Comparison of ENCODE assay signal across 18 cellular contexts in genomic region chr14:35853225-35853624, GRCh38. TPM values are rescaled to one million over a fixed set of nuclear protein-coding genes. Genes with fewer than 3 reads are reported as not detected.
DNase-seq lines count a peak whose midpoint lies in the region; ATAC-seq, FAIRE-seq and TF ChIP-seq lines count a peak whose summit lies in the region.
"Had no signal": no experiment of that assay in that cellular context is flagged by ENCODE, and none has a peak within 500 bp of the region (broad histone marks: within the 10 kb centered on the region; RNA-seq: fewer than 3 reads in every experiment).

No MANE protein-coding gene starts in this region.

- peak; percentile 33 for DNase-seq in NCI-H69 (lab: John Stamatoyannopoulos, UW)
- no peak for DNase-seq in chondrocyte (ENCODE audit: low spot score)
- DNase-seq: C1 segment of cervical spinal cord; Calu3; CD4-positive, alpha-beta memory T cell; COR-L47; DMS53; DMS79 treated with DMSO at 0.1 percent for 48 hours; GF-D8; H9; HFFc6 had no signal

- peak; percentile 63 for FAIRE-seq in endometrium (lab: Jason Lieb, UNC)
- FAIRE-seq: GM12891 had no signal

- POLR2A ChIA-PET in HEK293 (lab: Yijun Ruan, JAX), result no interaction called here

- CTCF ChIA-PET in HEK293 (lab: Yijun Ruan, JAX), result interaction anchor here (0.7 kb wide), 1 partner anchor 114 kb away, joined by 3 read pairs; no protein-coding TSS in a partner anchor

- no peak overlapping the region for H3K27ac ChIP-seq in HEK293 (ENCODE audit: extremely low read depth, low read depth, low read length)

- TF ChIP-seq CTCF in HEK293 (tag by site-specific recombination; IDR thresholded peaks at IDR 0.05) (no peak), chondrocyte (IDR thresholded peaks at IDR 0.05) (no peak)

- no peaks in the 10 kb centered on the region for H3K27me3 Mint-ChIP-seq in chondrocyte (ENCODE audit: low read depth)
- H3K27me3 Mint-ChIP-seq: CD4-positive, alpha-beta memory T cell had no signal

- H3K4me3 Mint-ChIP-seq in chondrocyte (ENCODE audit: unreplicated experiment), result no peak overlapping the region
- H3K4me3 Mint-ChIP-seq: CD4-positive, alpha-beta memory T cell; GM23338; H9; HFFc6 had no signal

- peaks cover 14% of the 10 kb centered on the region for H3K9me3 Mint-ChIP-seq in chondrocyte (ENCODE audit: low read depth)

- peaks cover 29% of the 10 kb centered on the region for H3K36me3 Mint-ChIP-seq in chondrocyte (ENCODE audit: low read depth)

- no peaks in the 10 kb centered on the region for H3K4me1 ChIP-seq in HEK293 (ENCODE audit: control insufficient read depth, insufficient read depth, low read length)

- peaks cover 27 to 35% of the 10 kb centered on the region in 2 experiments for H3K36me3 ChIP-seq in HEK293 (ENCODE audit: control insufficient read depth in 2 of 2, insufficient read depth in 1 of 2, low read length in 2 of 2)

- H3K9me3 ChIP-seq in HEK293 (ENCODE audit: control insufficient read depth, insufficient read depth, low read depth, low read length), result no peaks in the 10 kb centered on the region

- no peak for ATAC-seq in GM21723 (IDR thresholded peaks at IDR 0.05; ENCODE audit: unreplicated experiment)
- no peak for ATAC-seq in GM21528 (IDR thresholded peaks at IDR 0.05; ENCODE audit: low FRiP score, unreplicated experiment)
- ATAC-seq: GM23338, HCT116 had no signal

- H3K27ac Mint-ChIP-seq in chondrocyte (ENCODE audit: unreplicated experiment), result no peak overlapping the region
- H3K27ac Mint-ChIP-seq: CD4-positive, alpha-beta memory T cell; GM23338; H9; HFFc6 had no signal

- H3K4me1 Mint-ChIP-seq in chondrocyte (ENCODE audit: low read depth), result peaks cover 7% of the 10 kb centered on the region
- H3K4me1 Mint-ChIP-seq: GM23338, H9 had no signal

- no peak overlapping the region for H3K4me3 ChIP-seq in HEK293 (ENCODE audit: low read depth, low read length)
- H3K4me3 ChIP-seq: GM23338 had no signal

TF ChIP-seq in HEK293, 187 proteins besides CTCF, POLR2A, EP300 and RAD21:
- no peak for TF ChIP-seq MZF1 (tag by site-specific recombination; IDR thresholded peaks at IDR 0.05; ENCODE audit: borderline replicate concordance)
- no peak for TF ChIP-seq ZNF2 (tag by site-specific recombination; IDR thresholded peaks at IDR 0.05)
- TF ChIP-seq ZNF513 (tag by site-specific recombination; IDR thresholded peaks at IDR 0.05), result peak; percentile 63; the same call in 1 of the 2 replicates
- no peak for TF ChIP-seq ZNF426 (tag by site-specific recombination; IDR thresholded peaks at IDR 0.05)

RNA-seq across cellular contexts. Expression of gene BRMS1L, which starts 27.1 kb away (rescaled TPM):
- 9.5 to 13.1 TPM (median 10.4 TPM) in 3 replicates for total RNA-seq in chondrocyte

RNA-seq across cellular contexts. Expression of gene RALGAPA1, which starts 44.1 kb away (rescaled TPM):
- total RNA-seq in chondrocyte, result 32.6 to 42.6 TPM (median 33.2 TPM) in 3 replicates
